Comparison of ENCODE assay signal across 17 cellular contexts in the genomic region with DNA sequence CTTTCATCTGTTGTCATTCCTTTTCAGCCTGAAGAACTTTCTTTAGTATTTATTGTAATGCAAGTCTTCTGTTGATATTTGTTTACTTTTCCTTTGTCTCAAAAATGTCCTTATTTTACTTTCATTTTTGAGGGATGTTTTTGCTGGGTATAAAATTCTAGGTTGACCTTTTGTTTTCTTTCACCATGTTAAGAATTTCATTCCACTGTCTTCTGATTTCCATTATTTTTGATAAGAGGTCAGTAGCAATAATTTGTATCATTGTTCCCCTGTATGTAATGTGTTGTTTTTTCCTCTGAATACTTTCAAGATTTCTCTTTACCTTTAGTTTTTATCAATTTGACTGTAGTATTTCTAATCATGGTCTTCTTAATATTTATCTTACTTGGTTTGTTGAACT.
DNase-seq lines count a peak whose midpoint lies in the region; ATAC-seq, FAIRE-seq and TF ChIP-seq lines count a peak whose summit lies in the region.
"Had no signal": no experiment of that assay in that cellular context is flagged by ENCODE, and none has a peak within 500 bp of the region (broad histone marks: within the 10 kb centered on the region; RNA-seq: fewer than 3 reads in every experiment).

No MANE protein-coding gene starts in this region.

- TF ChIP-seq CTCF in astrocyte of the spinal cord (IDR thresholded peaks at IDR 0.05; ENCODE audit: low read depth, low read length) = no peak
- TF ChIP-seq CTCF in osteoblast (IDR thresholded peaks at IDR 0.05; ENCODE audit: extremely low read depth, low read depth, low read length) = no peak
- no peak for TF ChIP-seq CTCF in kidney (IDR thresholded peaks at IDR 0.05; ENCODE audit: borderline replicate concordance, extremely low read depth, insufficient read depth)

- H3K27ac ChIP-seq in GM23248 (no peak overlapping the region), osteoblast (ENCODE audit: low read depth, low read length) (no peak overlapping the region), kidney (ENCODE audit: low read depth in 2 of 2, low read length in 2 of 2) (no peak overlapping the region)
- H3K27ac ChIP-seq: HL-60 had no signal

- no peaks in the 10 kb centered on the region for H3K9me2 ChIP-seq in GM23248 (ENCODE audit: insufficient read depth)

- H3K79me2 ChIP-seq in GM23248 (ENCODE audit: insufficient read depth) (peaks cover 4% of the 10 kb centered on the region; the same call in 1 of the 2 replicates), osteoblast (ENCODE audit: insufficient read depth, low read length) (peaks cover 3% of the 10 kb centered on the region)

- ATAC-seq in esophagus mucosa (no peak), GM21529 (IDR thresholded peaks at IDR 0.05; ENCODE audit: unreplicated experiment) (no peak)

- no peaks in the 10 kb centered on the region for H4K20me1 ChIP-seq in GM23248 (ENCODE audit: insufficient read depth)
- H4K20me1 ChIP-seq in osteoblast (ENCODE audit: insufficient read depth, low read length) = no peaks in the 10 kb centered on the region

- H3K4me3 ChIP-seq in GM23248 = no peak overlapping the region
- no peak overlapping the region for H3K4me3 ChIP-seq in astrocyte of the spinal cord (ENCODE audit: low read depth, low read length)
- H3K4me3 ChIP-seq in osteoblast (ENCODE audit: insufficient read depth, low read length) = no peak overlapping the region
- H3K4me3 ChIP-seq in kidney (ENCODE audit: low read length in 2 of 2) = no peak overlapping the region

- H2AFZ ChIP-seq in GM23248 (no peak overlapping the region), osteoblast (ENCODE audit: low read length) (no peak overlapping the region)

- H3K4me1 ChIP-seq in GM23248 (ENCODE audit: insufficient read depth) = no peaks in the 10 kb centered on the region
- no peaks in the 10 kb centered on the region for H3K4me1 ChIP-seq in osteoblast (ENCODE audit: insufficient read depth, low read length)
- H3K4me1 ChIP-seq in kidney (ENCODE audit: control insufficient read depth in 1 of 2, insufficient read depth in 1 of 2, low read depth in 1 of 2, low read length in 2 of 2) = no peaks in the 10 kb centered on the region
- H3K4me1 ChIP-seq: BE2C had no signal

- no peak overlapping the region for H3K4me2 ChIP-seq in GM23248 (ENCODE audit: unreplicated experiment)
- H3K4me2 ChIP-seq in osteoblast (ENCODE audit: insufficient read depth, low read length) = no peak overlapping the region

- H3K9me3 ChIP-seq in GM23248 (ENCODE audit: low read depth) (no peaks in the 10 kb centered on the region), osteoblast (ENCODE audit: low read depth, low read length) (no peaks in the 10 kb centered on the region), kidney (ENCODE audit: control insufficient read depth in 1 of 2, low read length in 2 of 2) (peaks cover 7 to 12% of the 10 kb centered on the region in 2 donors)
- H3K9me3 ChIP-seq: BE2C had no signal

- peak; percentile 5 for DNase-seq in GM23248
- peak; percentile 17 for DNase-seq in LHCN-M2 (ENCODE audit: low read depth)
- DNase-seq in astrocyte of the spinal cord (ENCODE audit: low read depth, low spot score) = peak; percentile 5
- peak; percentile 0 for DNase-seq in osteoblast (ENCODE audit: insufficient read length, low spot score, missing footprints)
- DNase-seq in kidney = no peak
- DNase-seq: BE2C; Calu3; CD4-positive, alpha-beta memory T cell; DMS79 treated with DMSO at 0.1 percent for 48 hours; NCI-H187; NCI-H2171 treated with DMSO at 0.1 percent for 48 hours; NCI-H510A; NCI-H774 had no signal

- no peaks in the 10 kb centered on the region for H3F3A ChIP-seq in GM23248 (ENCODE audit: insufficient read depth)

- H3K9ac ChIP-seq in GM23248 (no peak overlapping the region), kidney (ENCODE audit: low read length in 2 of 2) (no peak overlapping the region)

- H3K36me3 ChIP-seq in GM23248 (ENCODE audit: low read depth) = 0 out of 2 replicates have a peak, but pooled peaks cover 5% of the 10 kb centered on the region
- H3K36me3 ChIP-seq in osteoblast (ENCODE audit: insufficient read depth, low read length) = no peaks in the 10 kb centered on the region
- H3K36me3 ChIP-seq in kidney (ENCODE audit: control insufficient read depth in 1 of 2, insufficient read depth in 2 of 2, low read length in 2 of 2) = no peaks in the 10 kb centered on the region
- H3K36me3 ChIP-seq: BE2C had no signal

- intact Hi-C loops in kidney (cut with DNase I) = no loop called here

- FAIRE-seq in kidney (lab: Jason Lieb, UNC) = no peak
- FAIRE-seq: GM12891 had no signal

- in situ Hi-C loops in GM23248 (cut with MboI) (no loop called here), astrocyte of the spinal cord (cut with HindIII; ENCODE audit: low sequenced_read_pairs) (no loop called here)

- H3K27me3 ChIP-seq in GM23248 (replicated peaks; ENCODE audit: insufficient read depth) (no peaks in the 10 kb centered on the region), osteoblast (ENCODE audit: insufficient read depth, low read length) (no peaks in the 10 kb centered on the region)
- H3K27me3 ChIP-seq: BE2C had no signal
